ENCODE assay signal across 10 cellular contexts in the genomic region with DNA sequence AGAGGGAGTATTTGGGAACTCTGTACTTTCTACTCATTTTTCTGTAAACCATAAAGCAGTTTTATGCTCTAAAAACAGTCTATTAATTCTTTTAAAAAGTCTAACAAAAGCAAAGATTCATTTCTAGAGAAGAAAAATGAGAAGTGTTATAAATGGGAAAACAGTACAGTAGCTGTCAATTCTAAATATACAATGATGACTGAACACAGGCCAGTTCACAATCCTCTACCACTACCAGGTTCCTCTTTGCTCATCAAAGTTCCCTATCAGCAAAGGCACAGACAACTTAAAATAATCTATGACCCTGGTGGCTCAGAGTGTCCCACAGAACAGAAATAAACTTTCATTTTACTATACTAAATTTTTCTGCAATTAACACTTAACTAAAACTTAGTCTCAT. TPM values are rescaled to one million over a fixed set of nuclear protein-coding genes. Genes with fewer than 3 reads are reported as not detected.
DNase-seq lines count a peak whose midpoint lies in the region; ATAC-seq lines count a peak whose summit lies in the region.
"Had no signal": no experiment of that assay in that cellular context is flagged by ENCODE, and none has a peak within 500 bp of the region (broad histone marks: within the 10 kb centered on the region; RNA-seq: fewer than 3 reads in every experiment).

No MANE protein-coding gene starts in this region.

- H3K4me3 ChIP-seq in trophoblast cell (ENCODE audit: low read depth, low read length) = no peak overlapping the region

- no peak overlapping the region for H3K27ac ChIP-seq in trophoblast cell (ENCODE audit: low read depth, low read length)

- no peaks in the 10 kb centered on the region for H3K79me1 ChIP-seq in trophoblast cell (ENCODE audit: low read length)

- H2BK5ac ChIP-seq in trophoblast cell (ENCODE audit: low read depth, low read length, poor library complexity) = no peak overlapping the region

- peaks cover 1% of the 10 kb centered on the region for H3K79me2 ChIP-seq in trophoblast cell (ENCODE audit: control insufficient read depth, insufficient read depth, low read length, poor library complexity)

- H3K9me3 Mint-ChIP-seq in activated T-cell treated with anti-CD3 and anti-CD28 coated beads, Interleukin-2, amount 50 U/mL, for 72 hours = no peaks in the 10 kb centered on the region
- no peaks in the 10 kb centered on the region for H3K9me3 Mint-ChIP-seq in activated T-helper 17 cell treated with anti-CD3 and anti-CD28 coated beads, Interleukin-2, amount 50 U/mL, for 72 hours
- H3K9me3 Mint-ChIP-seq in stimulated activated naive B cell treated with anti-CD40 and anti-IgM and Interleukin-4, amounts not matched to agents 10 μg/mL and 1 μg/mL and 100 μg/mL, for 72 hours = peaks cover 0 to 2% of the 10 kb centered on the region in 2 donors
- no peaks in the 10 kb centered on the region for H3K9me3 Mint-ChIP-seq in T-cell

- H4K91ac ChIP-seq in trophoblast cell (ENCODE audit: low read depth, low read length) = no peak overlapping the region

- no peak overlapping the region for H2AK5ac ChIP-seq in trophoblast cell (ENCODE audit: low read length)

- no peaks in the 10 kb centered on the region for H3K27me3 Mint-ChIP-seq in activated T-cell treated with anti-CD3 and anti-CD28 coated beads, Interleukin-2, amount 50 U/mL, for 72 hours (ENCODE audit: low read depth)
- H3K27me3 Mint-ChIP-seq in activated T-helper 17 cell treated with anti-CD3 and anti-CD28 coated beads, Interleukin-2, amount 50 U/mL, for 72 hours = no peaks in the 10 kb centered on the region
- no peaks in the 10 kb centered on the region for H3K27me3 Mint-ChIP-seq in stimulated activated naive B cell treated with anti-CD40 and anti-IgM and Interleukin-4, amounts not matched to agents 10 μg/mL and 1 μg/mL and 100 μg/mL, for 72 hours
- no peaks in the 10 kb centered on the region for H3K27me3 Mint-ChIP-seq in T-cell

- no peak overlapping the region for H4K8ac ChIP-seq in trophoblast cell (ENCODE audit: low read depth, low read length)

- H3K9me3 ChIP-seq in trophoblast cell (ENCODE audit: insufficient read depth, low read depth, low read length) = no peaks in the 10 kb centered on the region

- no peak overlapping the region for H3K9ac ChIP-seq in trophoblast cell (ENCODE audit: low read length)

- DNase-seq in activated T-cell treated with anti-CD3 and anti-CD28 coated beads, Interleukin-2, amount 50 U/mL, for 72 hours = no peak
- no peak for DNase-seq in activated T-cell treated with anti-CD3 and anti-CD28 coated beads, Interleukin-2, amount 50 U/mL, for 1 hour
- DNase-seq in stimulated activated naive B cell treated with anti-CD40 and anti-IgM and Interleukin-4, amounts not matched to agents 10 μg/mL and 1 μg/mL and 100 μg/mL, for 72 hours = peak; percentile 26
- DNase-seq in T-cell (no peak), trophoblast cell (no peak), NCI-H2171 treated with DMSO at 0.1 percent for 48 hours (lab: John Stamatoyannopoulos, UW) (no peak)
- DNase-seq: NCI-H2107, occipital lobe had no signal

- H3K4me3 Mint-ChIP-seq in activated T-cell treated with anti-CD3 and anti-CD28 coated beads, Interleukin-2, amount 50 U/mL, for 72 hours = peak overlapping the region; percentile 71 to 89
- H3K4me3 Mint-ChIP-seq in activated T-helper 17 cell treated with anti-CD3 and anti-CD28 coated beads, Interleukin-2, amount 50 U/mL, for 72 hours = peak overlapping the region; percentile 73
- H3K4me3 Mint-ChIP-seq in stimulated activated naive B cell treated with anti-CD40 and anti-IgM and Interleukin-4, amounts not matched to agents 10 μg/mL and 1 μg/mL and 100 μg/mL, for 72 hours = peak overlapping the region; percentile 73 to 81
- no peak overlapping the region for H3K4me3 Mint-ChIP-seq in T-cell

- H3K4me2 ChIP-seq in trophoblast cell (ENCODE audit: low read length) = no peak overlapping the region

- H3K27me3 ChIP-seq in trophoblast cell (ENCODE audit: insufficient read depth, low read length) = no peaks in the 10 kb centered on the region

- H3K4ac ChIP-seq in trophoblast cell (ENCODE audit: low read depth, low read length) = no peak overlapping the region

- CTCF ChIA-PET in T-cell (lab: Charles Lee) = interaction anchor here in 1 of 2 donors (0.6 kb wide), 1 partner anchor 23 kb away, joined by 3 read pairs; no protein-coding TSS in a partner anchor

- no peaks in the 10 kb centered on the region for H3K4me1 ChIP-seq in trophoblast cell (ENCODE audit: control insufficient read depth in 1 of 2, insufficient read depth in 2 of 2, low read length in 2 of 2)

- no peak overlapping the region for H2BK12ac ChIP-seq in trophoblast cell (ENCODE audit: low read length)

- POLR2A ChIA-PET in T-cell (lab: Charles Lee) = no interaction called here

- H3K36me3 ChIP-seq in trophoblast cell (ENCODE audit: control insufficient read depth in 1 of 2, insufficient read depth in 2 of 2, low read length in 2 of 2) = peaks cover 22 to 25% of the 10 kb centered on the region in 2 experiments

- H3K23ac ChIP-seq in trophoblast cell (ENCODE audit: low read length) = no peak overlapping the region

- no peak overlapping the region for H3K18ac ChIP-seq in trophoblast cell (ENCODE audit: low read length)

- H4K12ac ChIP-seq in trophoblast cell (ENCODE audit: low read depth, low read length) = no peak overlapping the region

- H2BK120ac ChIP-seq in trophoblast cell (ENCODE audit: insufficient read depth, low read length, poor library complexity) = no peak overlapping the region

- H2AFZ ChIP-seq in trophoblast cell (ENCODE audit: insufficient read depth, low read length, poor library complexity) = no peak overlapping the region

- peaks cover 64% of the 10 kb centered on the region for H3K4me1 Mint-ChIP-seq in activated T-cell treated with anti-CD3 and anti-CD28 coated beads, Interleukin-2, amount 50 U/mL, for 72 hours (ENCODE audit: low read depth)
- H3K4me1 Mint-ChIP-seq in activated T-helper 17 cell treated with anti-CD3 and anti-CD28 coated beads, Interleukin-2, amount 50 U/mL, for 72 hours = peaks cover 27% of the 10 kb centered on the region
- H3K4me1 Mint-ChIP-seq in stimulated activated naive B cell treated with anti-CD40 and anti-IgM and Interleukin-4, amounts not matched to agents 10 μg/mL and 1 μg/mL and 100 μg/mL, for 72 hours = peaks cover 22 to 67% of the 10 kb centered on the region in 2 donors
- peaks cover 28 to 34% (median 32%) of the 10 kb centered on the region in 3 donors for H3K4me1 Mint-ChIP-seq in T-cell

- H3K27ac Mint-ChIP-seq in activated T-cell treated with anti-CD3 and anti-CD28 coated beads, Interleukin-2, amount 50 U/mL, for 72 hours = peak overlapping the region; percentile 99
- H3K27ac Mint-ChIP-seq in activated T-helper 17 cell treated with anti-CD3 and anti-CD28 coated beads, Interleukin-2, amount 50 U/mL, for 72 hours = peak overlapping the region; percentile 92
- H3K27ac Mint-ChIP-seq in stimulated activated naive B cell treated with anti-CD40 and anti-IgM and Interleukin-4, amounts not matched to agents 10 μg/mL and 1 μg/mL and 100 μg/mL, for 72 hours = peak overlapping the region; percentile 96
- H3K27ac Mint-ChIP-seq in T-cell = peak overlapping the region in 1 of 2 donors; percentile 76

- H3K14ac ChIP-seq in trophoblast cell (ENCODE audit: low read length) = no peak overlapping the region

- H3K36me3 Mint-ChIP-seq in activated T-cell treated with anti-CD3 and anti-CD28 coated beads, Interleukin-2, amount 50 U/mL, for 72 hours (ENCODE audit: insufficient read depth in 2 of 2) = peaks cover 4 to 39% of the 10 kb centered on the region in 2 donors
- H3K36me3 Mint-ChIP-seq in activated T-helper 17 cell treated with anti-CD3 and anti-CD28 coated beads, Interleukin-2, amount 50 U/mL, for 72 hours (ENCODE audit: low read depth) = peaks cover 93% of the 10 kb centered on the region
- peaks cover 33 to 62% of the 10 kb centered on the region in 2 donors for H3K36me3 Mint-ChIP-seq in stimulated activated naive B cell treated with anti-CD40 and anti-IgM and Interleukin-4, amounts not matched to agents 10 μg/mL and 1 μg/mL and 100 μg/mL, for 72 hours
- H3K36me3 Mint-ChIP-seq in T-cell = peaks cover 21% of the 10 kb centered on the region

- ATAC-seq in activated T-cell treated with anti-CD3 and anti-CD28 coated beads, Interleukin-2, amount 50 U/mL, for 72 hours (replicated peaks in 1 of 2) = peak; percentile 73 to 76
- ATAC-seq in HG03103 (IDR thresholded peaks at IDR 0.05; ENCODE audit: low read depth, unreplicated experiment) (peak; percentile 75), T-cell (replicated peaks in 1 of 4) (no peak)
- peak; percentile 85 for ATAC-seq in activated T-helper 17 cell treated with anti-CD3 and anti-CD28 coated beads, Interleukin-2, amount 50 U/mL, for 72 hours (replicated peaks)
- ATAC-seq in stimulated activated naive B cell treated with anti-CD40 and anti-IgM and Interleukin-4, amounts not matched to agents 10 μg/mL and 1 μg/mL and 100 μg/mL, for 72 hours (replicated peaks) = peak; percentile 98 to 99

RNA-seq across cellular contexts. Expression of a gene that starts 12.5 kb away (rescaled TPM):
- 10 to 100 TPM; 36.3 to 47.0 TPM for total RNA-seq in activated T-cell treated with anti-CD3 and anti-CD28 coated beads, Interleukin-2, amount 50 U/mL, for 72 hours
- total RNA-seq in activated T-helper 17 cell treated with anti-CD3 and anti-CD28 coated beads, Interleukin-2, amount 50 U/mL, for 72 hours = 10 to 100 TPM; 37.0 to 45.7 TPM
- 10 to 100 TPM; 25.0 to 41.6 (median 31.0) TPM for total RNA-seq in T-cell
- polyA plus RNA-seq in trophoblast cell (2013) = 17.0 and 19.3 TPM in 2 replicates

RNA-seq across cellular contexts. Expression of a gene that starts 29.3 kb away (rescaled TPM):
- 10 to 100 TPM; 57.7 to 64.2 TPM for total RNA-seq in activated T-cell treated with anti-CD3 and anti-CD28 coated beads, Interleukin-2, amount 50 U/mL, for 72 hours
- total RNA-seq in activated T-helper 17 cell treated with anti-CD3 and anti-CD28 coated beads, Interleukin-2, amount 50 U/mL, for 72 hours = 10 to 100 TPM; 29.7 to 50.0 TPM
- 10 to 100 TPM; 26.4 to 39.9 (median 36.9) TPM for total RNA-seq in T-cell
- 15.0 and 16.1 TPM in 2 replicates for polyA plus RNA-seq in trophoblast cell (2013)

Comparison
In these comparisons a context has a peak if more than half of its experiments do, and no peak if none do; other contexts are left out.
1. ATAC-seq: peak in activated T-cell treated with anti-CD3 and anti-CD28 coated beads, Interleukin-2, amount 50 U/mL, for 72 hours (2 of 2), HG03103 (single experiment), activated T-helper 17 cell treated with anti-CD3 and anti-CD28 coated beads, Interleukin-2, amount 50 U/mL, for 72 hours (single experiment) and stimulated activated naive B cell treated with anti-CD40 and anti-IgM and Interleukin-4, amounts not matched to agents 10 μg/mL and 1 μg/mL and 100 μg/mL, for 72 hours (2 of 2); none in T-cell (0 of 4).
2. H3K4me3 Mint-ChIP-seq: peak in activated T-cell treated with anti-CD3 and anti-CD28 coated beads, Interleukin-2, amount 50 U/mL, for 72 hours (2 of 2), activated T-helper 17 cell treated with anti-CD3 and anti-CD28 coated beads, Interleukin-2, amount 50 U/mL, for 72 hours (single experiment) and stimulated activated naive B cell treated with anti-CD40 and anti-IgM and Interleukin-4, amounts not matched to agents 10 μg/mL and 1 μg/mL and 100 μg/mL, for 72 hours (2 of 2); none in T-cell (0 of 3).